ENCODE assay signal across 9 cellular contexts in genomic region chr10:45308707-45309106, GRCh38. TPM values are rescaled to one million over a fixed set of nuclear protein-coding genes. Genes with fewer than 3 reads are reported as not detected.
DNase-seq lines count a peak whose midpoint lies in the region; ATAC-seq and TF ChIP-seq lines count a peak whose summit lies in the region.
"Had no signal": no experiment of that assay in that cellular context is flagged by ENCODE, and none has a peak within 500 bp of the region (broad histone marks: within the 10 kb centered on the region; RNA-seq: fewer than 3 reads in every experiment).

No MANE protein-coding gene starts in this region.

- H3K36me3 ChIP-seq in lower lobe of right lung: no peaks in the 10 kb centered on the region

- peak; percentile 22 for DNase-seq in RKO (ENCODE audit: low spot score)
- no peak for DNase-seq in lower lobe of right lung
- DNase-seq in amniotic stem cell (lab: John Stamatoyannopoulos, UW): no peak
- DNase-seq: activated T-cell treated with anti-CD3 and anti-CD28 coated beads, Interleukin-2, amount 50 U/mL, for 1 hour; dorsolateral prefrontal cortex had no signal

- peak; percentile 43 for ATAC-seq in HG02759 (IDR thresholded peaks at IDR 0.05; ENCODE audit: unreplicated experiment)
- ATAC-seq in lower lobe of right lung: peak; percentile 31 to 56
- ATAC-seq in HG02571 (IDR thresholded peaks at IDR 0.05; ENCODE audit: unreplicated experiment): no peak
- ATAC-seq in GM18502 (IDR thresholded peaks at IDR 0.05; ENCODE audit: poor library complexity, unreplicated experiment): no peak

- H3K27me3 ChIP-seq in lower lobe of right lung (ENCODE audit: low read depth): no peaks in the 10 kb centered on the region

- H3K27ac ChIP-seq in lower lobe of right lung: no peak overlapping the region
- H3K27ac ChIP-seq: dorsolateral prefrontal cortex had no signal

- no peak overlapping the region for H3K4me3 ChIP-seq in lower lobe of right lung
- H3K4me3 ChIP-seq: dorsolateral prefrontal cortex had no signal

- TF ChIP-seq CTCF in GM12873 (IDR thresholded peaks at IDR 0.05; ENCODE audit: insufficient read depth, low read depth, low read length, missing control alignments) (peak; percentile 47), lower lobe of right lung (IDR thresholded peaks at IDR 0.05) (peak; percentile 19)

- peaks cover 8% of the 10 kb centered on the region for H3K9me3 ChIP-seq in lower lobe of right lung

- no peaks in the 10 kb centered on the region for H3K4me1 ChIP-seq in lower lobe of right lung

- intact Hi-C loops in lower lobe of right lung (cut with DNase I): no loop called here

RNA-seq across cellular contexts. Expression of gene OR13A1, which starts 6.7 kb away (rescaled TPM):
- not detected for total RNA-seq in lower lobe of right lung

Comparison
In these comparisons a context has a peak if more than half of its experiments do, and no peak if none do; other contexts are left out.
1. ATAC-seq: peak in HG02759 (single experiment) and lower lobe of right lung (2 of 2); none in HG02571 (single experiment) and GM18502 (single experiment).